10 cellular contexts compared by ENCODE assay signal in genomic region chr3:182487621-182488020, GRCh38.
"Had no signal": no experiment of that assay in that cellular context is flagged by ENCODE, and none has a peak within 500 bp of the region (broad histone marks: within the 10 kb centered on the region; RNA-seq: fewer than 3 reads in every experiment).

No MANE protein-coding gene starts in this region.

- H3K27ac Mint-ChIP-seq: activated CD4-positive, alpha-beta T cell treated with anti-CD3 and anti-CD28 coated beads, Interleukin-2, amount 10 ng/mL, durations not matched to agents 7 days and 5 days; activated naive CD4-positive, alpha-beta T cell treated with anti-CD3 and anti-CD28 coated beads for 36 hours had no signal

- H3K9me3 ChIP-seq: suprapubic skin, upper lobe of right lung had no signal

- H3K4me1 ChIP-seq: upper lobe of right lung had no signal

- H3K27me3 Mint-ChIP-seq: activated CD4-positive, alpha-beta T cell treated with anti-CD3 and anti-CD28 coated beads, Interleukin-2, amount 10 ng/mL, durations not matched to agents 7 days and 5 days had no signal

- H3K27me3 ChIP-seq: cardiac muscle cell, suprapubic skin, upper lobe of right lung had no signal

- H3K36me3 ChIP-seq: cardiac muscle cell, suprapubic skin, upper lobe of right lung had no signal

- H3K27ac ChIP-seq: cardiac muscle cell, suprapubic skin, upper lobe of right lung had no signal

- ATAC-seq: upper lobe of right lung had no signal

- DNase-seq: activated CD4-positive, alpha-beta T cell treated with anti-CD3 and anti-CD28 coated beads, Interleukin-2, amount 10 ng/mL, durations not matched to agents 7 days and 5 days; activated CD4-positive, CD25-positive, alpha-beta regulatory T cell; activated CD8-positive, alpha-beta memory T cell treated with anti-CD3 and anti-CD28 coated beads for 24 hours; activated naive CD4-positive, alpha-beta T cell treated with anti-CD3 and anti-CD28 coated beads for 36 hours; nephron progenitor cell; stimulated activated CD4-positive, alpha-beta T cell treated with anti-CD3 and anti-CD28 coated beads, Interleukin-12 subunit alpha, Interleukin-12 subunit beta, amount 100 ng/mL, for 4 hours; stimulated activated naive CD4-positive, alpha-beta T cell treated with Interleukin-2 at 50 U/mL for 16 hours; upper lobe of right lung had no signal

- H3K4me3 Mint-ChIP-seq: activated CD4-positive, alpha-beta T cell treated with anti-CD3 and anti-CD28 coated beads, Interleukin-2, amount 10 ng/mL, durations not matched to agents 7 days and 5 days; activated naive CD4-positive, alpha-beta T cell treated with anti-CD3 and anti-CD28 coated beads for 36 hours; nephron progenitor cell had no signal

- H3K9me3 Mint-ChIP-seq: activated CD4-positive, alpha-beta T cell treated with anti-CD3 and anti-CD28 coated beads, Interleukin-2, amount 10 ng/mL, durations not matched to agents 7 days and 5 days; activated naive CD4-positive, alpha-beta T cell treated with anti-CD3 and anti-CD28 coated beads for 36 hours; nephron progenitor cell had no signal

- H3K4me1 Mint-ChIP-seq: activated CD4-positive, alpha-beta T cell treated with anti-CD3 and anti-CD28 coated beads, Interleukin-2, amount 10 ng/mL, durations not matched to agents 7 days and 5 days had no signal

- H3K4me3 ChIP-seq: cardiac muscle cell, suprapubic skin, upper lobe of right lung had no signal
